In the genomic region with DNA sequence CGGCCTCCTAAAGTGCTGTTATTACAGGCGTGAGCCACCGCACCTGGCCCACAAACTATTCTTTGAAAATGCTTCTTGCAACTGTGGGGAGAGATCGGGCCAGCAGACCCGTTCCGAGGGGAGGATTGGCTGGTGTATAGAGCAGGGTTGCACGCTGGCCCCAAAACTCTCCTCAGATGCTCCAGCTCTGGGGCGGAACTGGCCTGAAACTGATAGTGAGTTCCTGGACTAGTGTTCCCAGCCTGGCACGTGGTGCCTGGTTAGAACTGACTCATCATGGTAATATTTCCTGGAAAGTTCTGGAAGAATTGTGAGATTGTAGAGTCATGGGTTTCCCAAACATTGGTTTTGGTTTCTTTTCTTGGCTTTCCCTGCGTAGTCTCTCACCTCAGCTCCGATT, we compare ENCODE assay signal across 14 cellular contexts.
DNase-seq lines count a peak whose midpoint lies in the region; ATAC-seq, FAIRE-seq and TF ChIP-seq lines count a peak whose summit lies in the region.
"Had no signal": no experiment of that assay in that cellular context is flagged by ENCODE, and none has a peak within 500 bp of the region (broad histone marks: within the 10 kb centered on the region; RNA-seq: fewer than 3 reads in every experiment).

No MANE protein-coding gene starts in this region.

- H3K4me3 ChIP-seq in ascending aorta: peak overlapping the region; percentile 28 to 36
- peak overlapping the region; percentile 61 for H3K4me3 ChIP-seq in skeletal muscle satellite cell (ENCODE audit: low read length)
- H3K4me3 ChIP-seq in naive thymus-derived CD4-positive, alpha-beta T cell (ENCODE audit: low read length): no peak overlapping the region
- H3K4me3 ChIP-seq: Peyer's patch had no signal

- no peaks in the 10 kb centered on the region for H3K27me3 ChIP-seq in ascending aorta
- no peaks in the 10 kb centered on the region for H3K27me3 ChIP-seq in skeletal muscle satellite cell (ENCODE audit: control insufficient read depth, insufficient read depth, low read length)
- no peaks in the 10 kb centered on the region for H3K27me3 ChIP-seq in naive thymus-derived CD4-positive, alpha-beta T cell (ENCODE audit: control insufficient read depth in 2 of 2, insufficient read depth in 2 of 2, low read length in 2 of 2)
- H3K27me3 ChIP-seq: Peyer's patch had no signal

- DNase-seq in HCEC 1CT (peak; percentile 57), ascending aorta (ENCODE audit: low spot score in 2 of 2) (peak in 1 of 2 donors; percentile 86), glomerular endothelial cell (ENCODE audit: extremely low read depth, low read depth, low spot score) (peak; percentile 78), GM12892 (ENCODE audit: insufficient read length) (no peak), NCI-H1105 treated with DMSO at 0.1 percent for 48 hours (lab: John Stamatoyannopoulos, UW) (no peak)
- no peak for DNase-seq in activated CD4-positive, alpha-beta T cell treated with anti-CD3 and anti-CD28 coated beads, Interleukin-2, amount 10 ng/mL, durations not matched to agents 7 days and 5 days
- DNase-seq in naive thymus-derived CD4-positive, alpha-beta T cell: no peak
- DNase-seq: activated T-cell treated with anti-CD3 and anti-CD28 coated beads, Interleukin-2, amount 50 U/mL, for 72 hours; naive thymus-derived CD8-positive, alpha-beta T cell; Peyer's patch; stimulated activated CD4-positive, alpha-beta T cell treated with anti-CD3 and anti-CD28 coated beads, Interleukin-2, amount 100 ng/mL, for 48 hours; stimulated activated naive CD8-positive, alpha-beta T cell treated with anti-CD3 and anti-CD28 coated beads, Interleukin-15, amount 100 ng/mL, for 72 hours had no signal

- H3K9ac ChIP-seq in skeletal muscle satellite cell (ENCODE audit: low read depth, low read length): peak overlapping the region; percentile 33

- POLR2A ChIA-PET in activated CD4-positive, alpha-beta T cell treated with anti-CD3 and anti-CD28 coated beads, Interleukin-2, amount 10 ng/mL, durations not matched to agents 7 days and 5 days (lab: Charles Lee): no interaction called here
- POLR2A ChIA-PET in naive thymus-derived CD4-positive, alpha-beta T cell (lab: Charles Lee): no interaction called here

- no peaks in the 10 kb centered on the region for H3K4me1 Mint-ChIP-seq in activated CD4-positive, alpha-beta T cell treated with anti-CD3 and anti-CD28 coated beads, Interleukin-2, amount 10 ng/mL, durations not matched to agents 7 days and 5 days
- H3K4me1 Mint-ChIP-seq in naive thymus-derived CD4-positive, alpha-beta T cell: no peaks in the 10 kb centered on the region
- H3K4me1 Mint-ChIP-seq: naive thymus-derived CD8-positive, alpha-beta T cell; stimulated activated naive CD8-positive, alpha-beta T cell treated with anti-CD3 and anti-CD28 coated beads, Interleukin-15, amount 100 ng/mL, for 72 hours had no signal

- no peak for TF ChIP-seq POLR2A in GM12892 (IDR thresholded peaks at IDR 0.05; ENCODE audit: low read depth, low read length)

- no peak overlapping the region for H3K4me3 Mint-ChIP-seq in activated CD4-positive, alpha-beta T cell treated with anti-CD3 and anti-CD28 coated beads, Interleukin-2, amount 10 ng/mL, durations not matched to agents 7 days and 5 days
- no peak overlapping the region for H3K4me3 Mint-ChIP-seq in naive thymus-derived CD4-positive, alpha-beta T cell
- H3K4me3 Mint-ChIP-seq: activated T-cell treated with anti-CD3 and anti-CD28 coated beads, Interleukin-2, amount 50 U/mL, for 72 hours; naive thymus-derived CD8-positive, alpha-beta T cell; stimulated activated naive CD8-positive, alpha-beta T cell treated with anti-CD3 and anti-CD28 coated beads, Interleukin-15, amount 100 ng/mL, for 72 hours had no signal

- H3K9me3 ChIP-seq in ascending aorta (no peaks in the 10 kb centered on the region), skeletal muscle satellite cell (replicated peaks; ENCODE audit: low read length) (no peaks in the 10 kb centered on the region)
- H3K9me3 ChIP-seq in naive thymus-derived CD4-positive, alpha-beta T cell (ENCODE audit: control insufficient read depth in 2 of 3, low read length in 3 of 3): no peaks in the 10 kb centered on the region
- H3K9me3 ChIP-seq: Peyer's patch had no signal

- FAIRE-seq in GM12892 (lab: Jason Lieb, UNC): no peak
- FAIRE-seq: colon had no signal

- H3K4me2 ChIP-seq in skeletal muscle satellite cell (ENCODE audit: low read length): peak overlapping the region; percentile 80

- no peaks in the 10 kb centered on the region for H3K36me3 Mint-ChIP-seq in activated CD4-positive, alpha-beta T cell treated with anti-CD3 and anti-CD28 coated beads, Interleukin-2, amount 10 ng/mL, durations not matched to agents 7 days and 5 days (ENCODE audit: low read depth)
- H3K36me3 Mint-ChIP-seq in naive thymus-derived CD4-positive, alpha-beta T cell: no peaks in the 10 kb centered on the region
- H3K36me3 Mint-ChIP-seq: naive thymus-derived CD8-positive, alpha-beta T cell had no signal

- H3K36me3 ChIP-seq in ascending aorta (no peaks in the 10 kb centered on the region), skeletal muscle satellite cell (ENCODE audit: insufficient read depth, low read length) (no peaks in the 10 kb centered on the region)
- no peaks in the 10 kb centered on the region for H3K36me3 ChIP-seq in naive thymus-derived CD4-positive, alpha-beta T cell (ENCODE audit: control insufficient read depth in 2 of 3, insufficient read depth in 3 of 3, low read length in 3 of 3)
- H3K36me3 ChIP-seq: Peyer's patch had no signal

- peaks cover 6% of the 10 kb centered on the region for H3K9me3 Mint-ChIP-seq in activated CD4-positive, alpha-beta T cell treated with anti-CD3 and anti-CD28 coated beads, Interleukin-2, amount 10 ng/mL, durations not matched to agents 7 days and 5 days
- peaks cover 0 to 22% (median 5%) of the 10 kb centered on the region in 11 donors for H3K9me3 Mint-ChIP-seq in naive thymus-derived CD4-positive, alpha-beta T cell

- peaks cover 0 to 20% of the 10 kb centered on the region in 2 donors for H3K4me1 ChIP-seq in ascending aorta
- H3K4me1 ChIP-seq in skeletal muscle satellite cell (ENCODE audit: control insufficient read depth, insufficient read depth, low read length): peaks cover 18% of the 10 kb centered on the region
- H3K4me1 ChIP-seq in naive thymus-derived CD4-positive, alpha-beta T cell (ENCODE audit: control insufficient read depth in 2 of 2, insufficient read depth in 2 of 2, low read length in 2 of 2): no peaks in the 10 kb centered on the region
- H3K4me1 ChIP-seq: Peyer's patch had no signal

- CTCF ChIA-PET in activated CD4-positive, alpha-beta T cell treated with anti-CD3 and anti-CD28 coated beads, Interleukin-2, amount 10 ng/mL, durations not matched to agents 7 days and 5 days (lab: Charles Lee): no interaction called here
- CTCF ChIA-PET in naive thymus-derived CD4-positive, alpha-beta T cell (lab: Charles Lee): no interaction called here

- H3K27me3 Mint-ChIP-seq in activated CD4-positive, alpha-beta T cell treated with anti-CD3 and anti-CD28 coated beads, Interleukin-2, amount 10 ng/mL, durations not matched to agents 7 days and 5 days: no peaks in the 10 kb centered on the region
- no peaks in the 10 kb centered on the region for H3K27me3 Mint-ChIP-seq in naive thymus-derived CD4-positive, alpha-beta T cell
- H3K27me3 Mint-ChIP-seq: naive thymus-derived CD8-positive, alpha-beta T cell; stimulated activated naive CD8-positive, alpha-beta T cell treated with anti-CD3 and anti-CD28 coated beads, Interleukin-15, amount 100 ng/mL, for 72 hours had no signal

- peak overlapping the region; percentile 82 to 86 for H3K27ac ChIP-seq in ascending aorta
- no peak overlapping the region for H3K27ac ChIP-seq in naive thymus-derived CD4-positive, alpha-beta T cell (ENCODE audit: low read depth, low read length)
- H3K27ac ChIP-seq: Peyer's patch had no signal

- H3K27ac Mint-ChIP-seq in activated CD4-positive, alpha-beta T cell treated with anti-CD3 and anti-CD28 coated beads, Interleukin-2, amount 10 ng/mL, durations not matched to agents 7 days and 5 days: no peak overlapping the region
- no peak overlapping the region for H3K27ac Mint-ChIP-seq in naive thymus-derived CD4-positive, alpha-beta T cell
- H3K27ac Mint-ChIP-seq: activated T-cell treated with anti-CD3 and anti-CD28 coated beads, Interleukin-2, amount 50 U/mL, for 72 hours; naive thymus-derived CD8-positive, alpha-beta T cell; stimulated activated naive CD8-positive, alpha-beta T cell treated with anti-CD3 and anti-CD28 coated beads, Interleukin-15, amount 100 ng/mL, for 72 hours had no signal

- intact Hi-C loops in ascending aorta (cut with DNase I): loop anchor here (10.0 kb wide), 1 partner anchor 356 kb away; no protein-coding TSS in a partner anchor
- intact Hi-C loops in naive thymus-derived CD4-positive, alpha-beta T cell (cut with micrococcal nuclease): no loop called here

- ATAC-seq in naive thymus-derived CD4-positive, alpha-beta T cell: no peak
- ATAC-seq: activated T-cell treated with anti-CD3 and anti-CD28 coated beads, Interleukin-2, amount 50 U/mL, for 72 hours; naive thymus-derived CD8-positive, alpha-beta T cell; stimulated activated naive CD8-positive, alpha-beta T cell treated with anti-CD3 and anti-CD28 coated beads, Interleukin-15, amount 100 ng/mL, for 72 hours had no signal

- TF ChIP-seq CTCF in ascending aorta (IDR thresholded peaks at IDR 0.05): no peak

Comparison
In these comparisons a context has a peak if more than half of its experiments do, and no peak if none do; other contexts are left out.
1. DNase-seq: peak in HCEC 1CT (single experiment) and glomerular endothelial cell (single experiment); none in GM12892 (single experiment), activated CD4-positive, alpha-beta T cell treated with anti-CD3 and anti-CD28 coated beads, Interleukin-2, amount 10 ng/mL, durations not matched to agents 7 days and 5 days (single experiment), NCI-H1105 treated with DMSO at 0.1 percent for 48 hours (single experiment) and naive thymus-derived CD4-positive, alpha-beta T cell (0 of 9).